ENCODE assay signal across 10 cellular contexts in the genomic region with DNA sequence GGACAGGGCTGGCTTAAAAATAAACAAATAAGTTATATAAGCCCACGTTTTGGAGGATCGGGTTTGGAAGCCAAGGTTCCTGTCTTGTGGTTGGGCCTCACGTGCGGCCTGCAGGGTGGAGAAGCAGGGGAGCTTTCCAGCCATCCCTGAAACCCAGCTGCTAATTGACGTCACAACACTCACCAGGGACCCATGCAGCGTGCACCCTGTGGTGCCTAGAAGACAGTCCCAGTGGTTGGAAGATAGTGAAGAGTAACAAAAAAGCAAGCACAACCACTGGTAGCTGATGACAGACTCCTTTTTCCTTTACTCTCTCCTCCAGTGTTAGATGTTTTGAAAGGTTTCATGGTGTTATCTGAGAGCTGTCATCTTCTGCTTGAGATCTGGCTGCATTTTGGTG.
DNase-seq lines count a peak whose midpoint lies in the region; ATAC-seq, FAIRE-seq and TF ChIP-seq lines count a peak whose summit lies in the region.
"Had no signal": no experiment of that assay in that cellular context is flagged by ENCODE, and none has a peak within 500 bp of the region (broad histone marks: within the 10 kb centered on the region; RNA-seq: fewer than 3 reads in every experiment).

No MANE protein-coding gene starts in this region.

- no peak for DNase-seq in GM18507 (ENCODE audit: extremely low spot score, insufficient read length, low read depth)
- no peak for DNase-seq in osteoblast (ENCODE audit: insufficient read length, low spot score, missing footprints)
- DNase-seq in islet precursor cell = no peak
- DNase-seq in NCI-H2171 treated with DMSO at 0.1 percent for 48 hours (lab: John Stamatoyannopoulos, UW) = no peak
- no peak for DNase-seq in RCC 7860 (ENCODE audit: low spot score)
- DNase-seq in NCI-H526 treated with DMSO at 0.1 percent for 48 hours (lab: John Stamatoyannopoulos, UW) = no peak
- DNase-seq: NCI-H69, spleen had no signal

- TF ChIP-seq CTCF in OCI-LY3 (IDR thresholded peaks at IDR 0.05; ENCODE audit: low read depth, low read length) (no peak), osteoblast (IDR thresholded peaks at IDR 0.05; ENCODE audit: extremely low read depth, low read depth, low read length) (no peak)

- H3K4me2 ChIP-seq in OCI-LY3 (ENCODE audit: low read length) (peak overlapping the region; percentile 63), osteoblast (ENCODE audit: insufficient read depth, low read length) (no peak overlapping the region)

- FAIRE-seq in GM18507 (lab: Jason Lieb, UNC) (peak; percentile 72), RCC 7860 (lab: Jason Lieb, UNC) (no peak)

- ATAC-seq in GM21717 (IDR thresholded peaks at IDR 0.05; ENCODE audit: unreplicated experiment) = peak; percentile 25

- H3K4me1 ChIP-seq in OCI-LY3 (ENCODE audit: low read length) (peaks cover 46% of the 10 kb centered on the region), osteoblast (ENCODE audit: insufficient read depth, low read length) (peaks cover 24% of the 10 kb centered on the region)
- H3K4me1 ChIP-seq: spleen had no signal

- H3K9me3 ChIP-seq in OCI-LY3 (ENCODE audit: insufficient read depth, low read length) (no peaks in the 10 kb centered on the region), osteoblast (ENCODE audit: low read depth, low read length) (no peaks in the 10 kb centered on the region)
- H3K9me3 ChIP-seq: spleen had no signal

- H3K36me3 ChIP-seq in OCI-LY3 (replicated peaks; ENCODE audit: low read depth, low read length) = no peaks in the 10 kb centered on the region
- no peaks in the 10 kb centered on the region for H3K36me3 ChIP-seq in osteoblast (ENCODE audit: insufficient read depth, low read length)
- H3K36me3 ChIP-seq: spleen had no signal

- H2AFZ ChIP-seq in OCI-LY3 (ENCODE audit: low read depth, low read length) (no peak overlapping the region), osteoblast (ENCODE audit: low read length) (peak overlapping the region; percentile 76)

- H4K20me1 ChIP-seq in OCI-LY3 (ENCODE audit: insufficient read depth, low read length) (no peaks in the 10 kb centered on the region), osteoblast (ENCODE audit: insufficient read depth, low read length) (no peaks in the 10 kb centered on the region)

- peak overlapping the region; percentile 8; the same call in 1 of the 2 replicates for H3K9ac ChIP-seq in OCI-LY3 (ENCODE audit: low read length)

- no peaks in the 10 kb centered on the region for H3K27me3 ChIP-seq in OCI-LY3 (ENCODE audit: low read depth, low read length)
- H3K27me3 ChIP-seq in osteoblast (ENCODE audit: insufficient read depth, low read length) = no peaks in the 10 kb centered on the region

- peak overlapping the region; percentile 25; the same call in 1 of the 2 replicates for H3K4me3 ChIP-seq in OCI-LY3 (ENCODE audit: low read length)
- H3K4me3 ChIP-seq in osteoblast (ENCODE audit: insufficient read depth, low read length) = no peak overlapping the region
- H3K4me3 ChIP-seq: spleen had no signal

- H3K27ac ChIP-seq in OCI-LY3 (ENCODE audit: low read length) (peak overlapping the region; percentile 45), osteoblast (ENCODE audit: low read depth, low read length) (no peak overlapping the region)
- H3K27ac ChIP-seq: spleen had no signal

- H3K79me2 ChIP-seq in OCI-LY3 (ENCODE audit: low read length) (no peaks in the 10 kb centered on the region), osteoblast (ENCODE audit: insufficient read depth, low read length) (no peaks in the 10 kb centered on the region)
